Comparison of ENCODE assay signal across 1 cellular context in the genomic region with DNA sequence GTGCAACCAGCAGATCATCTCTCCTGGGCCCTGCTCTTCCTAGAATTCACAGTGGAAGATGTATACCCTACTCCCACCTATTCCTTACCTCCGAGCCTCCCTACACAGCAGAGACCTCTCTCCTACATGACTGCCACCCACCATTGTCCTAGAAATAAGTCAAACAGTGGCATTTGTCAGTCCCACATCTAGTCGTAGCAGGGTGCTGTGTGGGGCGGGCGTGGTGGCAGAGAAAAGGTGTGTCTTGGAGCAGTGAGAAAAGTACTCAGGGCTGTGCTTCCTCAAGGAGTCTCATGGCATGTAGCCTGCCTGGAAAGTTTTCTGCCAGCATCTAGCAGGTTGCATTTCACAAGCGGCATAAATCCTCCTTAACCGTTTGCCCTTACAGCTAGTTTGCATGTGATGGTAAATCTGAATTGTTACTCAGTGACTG.
TF ChIP-seq lines count a peak whose summit lies in the region.

No MANE protein-coding gene starts in this region.

TF ChIP-seq in H1, 55 proteins besides CTCF, POLR2A, EP300 and RAD21:
- TF ChIP-seq KDM4A (IDR thresholded peaks at IDR 0.05; ENCODE audit: low read depth, low read length, severe bottlenecking) (no peak), CBX5 (IDR thresholded peaks at IDR 0.05; ENCODE audit: low read depth, low read length) (no peak), SUZ12 (IDR thresholded peaks at IDR 0.05; ENCODE audit: low read length) (no peak), TBP (IDR thresholded peaks at IDR 0.05; ENCODE audit: low read depth, low read length) (no peak), GTF2F1 (IDR thresholded peaks at IDR 0.05; ENCODE audit: borderline replicate concordance, low read depth, low read length) (no peak), TAF7 (optimal IDR thresholded peaks at IDR 0.05; ENCODE audit: borderline replicate concordance, low read depth, low read length) (no peak), BRCA1 (IDR thresholded peaks at IDR 0.05; ENCODE audit: low read depth, low read length) (no peak), SAP30 (IDR thresholded peaks at IDR 0.05; ENCODE audit: insufficient read depth, insufficient replicate concordance, low read length) (no peak), CHD1 (IDR thresholded peaks at IDR 0.05; ENCODE audit: low read depth, low read length) (no peak), MAFK (IDR thresholded peaks at IDR 0.05; ENCODE audit: low read depth, low read length) (no peak), EGR1 (IDR thresholded peaks at IDR 0.05; ENCODE audit: borderline replicate concordance, low read depth, low read length) (no peak), BCL11A (IDR thresholded peaks at IDR 0.05; ENCODE audit: low read depth in 2 of 2, low read length in 2 of 2) (no peak), SIX5 (IDR thresholded peaks at IDR 0.05; ENCODE audit: low read depth, low read length) (no peak), NRF1 (IDR thresholded peaks at IDR 0.05; ENCODE audit: low read depth, low read length) (no peak)
- TF ChIP-seq, protein P1, sequence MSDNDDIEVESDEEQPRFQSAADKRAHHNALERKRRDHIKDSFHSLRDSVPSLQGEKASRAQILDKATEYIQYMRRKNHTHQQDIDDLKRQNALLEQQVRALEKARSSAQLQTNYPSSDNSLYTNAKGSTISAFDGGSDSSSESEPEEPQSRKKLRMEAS (IDR thresholded peaks at IDR 0.05), result no peak
- TF ChIP-seq, protein P2, sequence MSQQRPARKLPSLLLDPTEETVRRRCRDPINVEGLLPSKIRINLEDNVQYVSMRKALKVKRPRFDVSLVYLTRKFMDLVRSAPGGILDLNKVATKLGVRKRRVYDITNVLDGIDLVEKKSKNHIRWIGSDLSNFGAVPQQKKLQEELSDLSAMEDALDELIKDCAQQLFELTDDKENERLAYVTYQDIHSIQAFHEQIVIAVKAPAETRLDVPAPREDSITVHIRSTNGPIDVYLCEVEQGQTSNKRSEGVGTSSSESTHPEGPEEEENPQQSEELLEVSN (IDR thresholded peaks at IDR 0.05), result no peak
